ENCODE assay signal across 8 cellular contexts in the genomic region with DNA sequence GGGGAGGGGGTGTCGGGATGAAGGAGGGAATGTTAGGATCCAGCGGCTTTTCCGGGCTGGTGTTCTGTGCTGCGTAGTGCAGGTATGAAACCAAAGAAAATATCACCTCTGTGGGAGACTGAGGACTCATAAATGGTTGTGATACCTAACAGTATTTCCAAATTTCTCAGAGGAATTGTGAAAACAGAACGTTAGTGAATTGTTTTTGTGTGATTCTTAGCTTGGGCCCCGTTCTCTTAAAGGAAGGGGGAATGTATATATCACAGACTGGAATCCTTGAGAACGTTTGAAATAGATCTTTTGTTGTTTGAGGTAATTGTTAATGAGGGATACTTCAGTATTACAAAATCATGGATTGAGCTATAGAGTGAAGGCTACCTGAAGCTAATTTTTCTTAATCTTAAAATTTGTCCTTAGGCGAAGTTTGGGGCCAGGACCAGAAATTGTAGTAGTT. TPM values are rescaled to one million over a fixed set of nuclear protein-coding genes. Genes with fewer than 3 reads are reported as not detected.
DNase-seq lines count a peak whose midpoint lies in the region; ATAC-seq and TF ChIP-seq lines count a peak whose summit lies in the region.

No MANE protein-coding gene starts in this region.

- peak overlapping the region; percentile 70 to 76 for H3K4me3 ChIP-seq in CD4-positive, alpha-beta memory T cell (ENCODE audit: low read length in 2 of 2)
- H3K4me3 ChIP-seq in LNCaP clone FGC (ENCODE audit: low read depth, low read length) (peak overlapping the region; percentile 77), dorsolateral prefrontal cortex (peak overlapping the region; percentile 58 to 100 (median 95)), neural cell (ENCODE audit: low read length) (peak overlapping the region; percentile 90)

- no peak for TF ChIP-seq EP300 in neural cell (conservative IDR thresholded peaks at IDR 0.05; ENCODE audit: poor library complexity, severe bottlenecking)

- CTCF ChIA-PET in CD4-positive, alpha-beta memory T cell (lab: Charles Lee; ENCODE audit: partially characterized antibody) = interaction anchor here (0.9 to 5.4 kb wide), 10 partner anchors 13 to 232 kb away, joined by 3 to 52 read pairs (median 6); partner anchors contain the start of gene PAIP2B

- H3K79me2 ChIP-seq in neural cell (replicated peaks; ENCODE audit: insufficient read depth, low read length) = peaks cover 56% of the 10 kb centered on the region

- peak overlapping the region; percentile 99 for H3K9ac ChIP-seq in neural cell (ENCODE audit: low read length)

- intact Hi-C loops in CD4-positive, alpha-beta memory T cell (cut with micrococcal nuclease) = loop anchor here (2.0 to 5.0 kb wide), 2 partner anchors 14 to 265 kb away; partner anchors contain the start of gene NAGK
- intact Hi-C loops in dorsolateral prefrontal cortex (cut with DNase I) = loop anchor here in 1 of 2 donors (2.0 to 5.0 kb wide), 3 partner anchors 35 to 56 kb away; no protein-coding TSS in a partner anchor

- peaks cover 57% of the 10 kb centered on the region for H3K4me1 ChIP-seq in CD4-positive, alpha-beta memory T cell (ENCODE audit: insufficient read depth, low read length)

- ATAC-seq in GM18861 (IDR thresholded peaks at IDR 0.05; ENCODE audit: unreplicated experiment) (no peak), HG02678 (IDR thresholded peaks at IDR 0.05; ENCODE audit: unreplicated experiment) (no peak)

- no peak for TF ChIP-seq CTCF in LNCaP clone FGC (IDR thresholded peaks at IDR 0.05; ENCODE audit: control insufficient read depth, extremely low read depth, insufficient read depth)
- no peak for TF ChIP-seq CTCF in dorsolateral prefrontal cortex (IDR thresholded peaks at IDR 0.05 in 54 of 56, conservative IDR thresholded peaks at IDR 0.05 in 2 of 56; ENCODE audit: low read depth in 1 of 56, partially characterized antibody in 56 of 56)
- no peak for TF ChIP-seq CTCF in neural cell (IDR thresholded peaks at IDR 0.05; ENCODE audit: poor library complexity, severe bottlenecking)

- H3K4me2 ChIP-seq in neural cell (ENCODE audit: low read length) = peak overlapping the region; percentile 98

- H3K36me3 Mint-ChIP-seq in CD4-positive, alpha-beta memory T cell = peaks cover 4 to 21% of the 10 kb centered on the region in 2 donors

- H3K36me3 ChIP-seq in CD4-positive, alpha-beta memory T cell (ENCODE audit: insufficient read depth, low read length) = no peaks in the 10 kb centered on the region
- H3K36me3 ChIP-seq in neural cell (ENCODE audit: insufficient read depth, low read length) = no peaks in the 10 kb centered on the region

- TF ChIP-seq RAD21 in neural cell (conservative IDR thresholded peaks at IDR 0.05) = no peak

- H3K27me3 ChIP-seq in CD4-positive, alpha-beta memory T cell (ENCODE audit: insufficient read depth, low read length) = no peaks in the 10 kb centered on the region
- no peaks in the 10 kb centered on the region for H3K27me3 ChIP-seq in dorsolateral prefrontal cortex
- no peaks in the 10 kb centered on the region for H3K27me3 ChIP-seq in neural cell (ENCODE audit: insufficient read depth, low read depth, low read length)

- POLR2A ChIA-PET in CD4-positive, alpha-beta memory T cell (lab: Charles Lee; ENCODE audit: partially characterized antibody) = interaction anchor here (0.8 to 2.6 kb wide), 12 partner anchors 8 to 264 kb away, joined by 4 to 23 read pairs (median 9); partner anchors contain the start of genes MCEE, MPHOSPH10, NAGK and PAIP2B

- peaks cover 7% of the 10 kb centered on the region for H4K20me1 ChIP-seq in neural cell (ENCODE audit: insufficient read depth)

- H3F3A ChIP-seq in neural cell (ENCODE audit: insufficient read depth, low read length, poor library complexity, severe bottlenecking) = peaks cover 5% of the 10 kb centered on the region

- no peaks in the 10 kb centered on the region for H3K27me3 Mint-ChIP-seq in CD4-positive, alpha-beta memory T cell

- peaks cover 28 to 59% (median 39%) of the 10 kb centered on the region in 4 donors for H3K4me1 Mint-ChIP-seq in CD4-positive, alpha-beta memory T cell

- H3K27ac Mint-ChIP-seq in CD4-positive, alpha-beta memory T cell = peak overlapping the region; percentile 98 to 100 (median 100)

- no peak for DNase-seq in CD4-positive, alpha-beta memory T cell
- DNase-seq in LNCaP clone FGC (ENCODE audit: low read depth) = no peak
- no peak for DNase-seq in dorsolateral prefrontal cortex
- no peak for DNase-seq in foreskin melanocyte
- no peak for DNase-seq in hippocampal formation (lab: John Stamatoyannopoulos, UW)

- H3K4me3 Mint-ChIP-seq in CD4-positive, alpha-beta memory T cell = peak overlapping the region; percentile 98 to 100 (median 100)

- H3K9me3 Mint-ChIP-seq in CD4-positive, alpha-beta memory T cell = peaks cover 0 to 3% (median 0%) of the 10 kb centered on the region in 8 donors

- H2AFZ ChIP-seq in neural cell (ENCODE audit: low read depth, low read length) = peak overlapping the region; percentile 93

- no peaks in the 10 kb centered on the region for H3K9me3 ChIP-seq in CD4-positive, alpha-beta memory T cell (ENCODE audit: control insufficient read depth in 1 of 2, low read length in 2 of 2)
- H3K9me3 ChIP-seq in neural cell (ENCODE audit: low read length) = no peaks in the 10 kb centered on the region

- H3K27ac ChIP-seq in CD4-positive, alpha-beta memory T cell (ENCODE audit: low read depth, low read length) = peak overlapping the region; percentile 95
- peak overlapping the region in 56 of 59 donors; percentile 76 to 99 (median 94) for H3K27ac ChIP-seq in dorsolateral prefrontal cortex
- peak overlapping the region; percentile 99 for H3K27ac ChIP-seq in neural cell (ENCODE audit: low read length)

- no peaks in the 10 kb centered on the region for H3K9me2 ChIP-seq in neural cell (ENCODE audit: insufficient read depth, low read length)

TF ChIP-seq in neural cell, 6 proteins besides CTCF, POLR2A, EP300 and RAD21:
- TF ChIP-seq POLR2AphosphoS5 (IDR thresholded peaks at IDR 0.05) = no peak
- no peak for TF ChIP-seq TAF1 (IDR thresholded peaks at IDR 0.05; ENCODE audit: low read depth)
- TF ChIP-seq EZH2 (IDR thresholded peaks at IDR 0.05; ENCODE audit: borderline replicate concordance, insufficient read depth, low read length, poor library complexity, severe bottlenecking) = no peak
- TF ChIP-seq REST (IDR thresholded peaks at IDR 0.05; ENCODE audit: borderline replicate concordance) = no peak
- TF ChIP-seq SMC3 (conservative IDR thresholded peaks at IDR 0.05; ENCODE audit: poor library complexity) = no peak
- TF ChIP-seq MXI1 (conservative IDR thresholded peaks at IDR 0.05; ENCODE audit: poor library complexity, severe bottlenecking) = no peak

RNA-seq across cellular contexts. Expression of gene ZNF638, which starts 0.9 kb away (rescaled TPM):
- 100 to 1,000 TPM; 167 TPM for total RNA-seq in CD4-positive, alpha-beta memory T cell
- polyA plus RNA-seq in CD4-positive, alpha-beta memory T cell = 10 to 100 TPM; 19.8 to 53.4 TPM
- 100 to 1,000 TPM; 180 to 307 (median 230) TPM for total RNA-seq in dorsolateral prefrontal cortex
- polyA plus RNA-seq in neural cell = 296 and 308 TPM in 2 replicates
- 601 and 672 TPM in 2 replicates for polyA minus RNA-seq in neural cell
